In the genomic region with DNA sequence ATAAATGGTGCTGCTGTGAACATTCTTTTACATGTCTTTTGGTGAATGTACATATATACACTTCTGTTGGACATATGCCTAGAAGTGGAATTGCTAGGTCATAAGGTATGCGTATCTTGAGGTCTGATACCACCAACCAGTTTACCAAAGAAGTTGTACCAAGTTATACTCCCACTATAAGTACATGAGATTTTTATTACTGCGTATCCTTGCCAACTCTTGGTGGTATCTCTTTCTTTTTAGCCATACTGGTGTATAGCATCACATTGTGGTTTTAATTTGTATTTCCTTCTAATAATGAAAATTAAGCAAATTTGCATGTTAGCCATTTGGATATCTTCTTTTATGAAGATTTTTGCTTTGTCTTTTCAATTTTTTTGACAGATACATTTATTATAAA, we compare ENCODE assay signal across 28 cellular contexts.
"Had no signal": no experiment of that assay in that cellular context is flagged by ENCODE, and none has a peak within 500 bp of the region (broad histone marks: within the 10 kb centered on the region; RNA-seq: fewer than 3 reads in every experiment).

No MANE protein-coding gene starts in this region.

- H3K27me3 ChIP-seq: stomach, suprapubic skin, testis, thyroid gland, tibial artery, tibial nerve, transverse colon, upper lobe of left lung, upper lobe of right lung, uterus, vagina had no signal

- ATAC-seq: stimulated activated effector memory CD8-positive, alpha-beta T cell treated with anti-CD3 and anti-CD28 coated beads, Interleukin-12 subunit alpha, Interleukin-12 subunit beta, amount 100 ng/mL, for 72 hours; stimulated activated memory B cell treated with anti-CD40 and anti-IgM and Interleukin-4, amounts not matched to agents 10 μg/mL and 1 μg/mL and 100 μg/mL, for 72 hours; stimulated activated naive B cell treated with anti-CD40 and anti-IgM and Interleukin-4, amounts not matched to agents 10 μg/mL and 1 μg/mL and 100 μg/mL, for 72 hours; stimulated activated naive CD8-positive, alpha-beta T cell treated with anti-CD3 and anti-CD28 coated beads, Interleukin-15, amount 100 ng/mL, for 72 hours; stimulated activated naive CD8-positive, alpha-beta T cell treated with anti-CD3 and anti-CD28 coated beads, Interleukin-15, Interleukin-2, amounts not matched to agents 100 U/mL and 50 U/mL, for 24 hours; upper lobe of right lung had no signal

- H3K9me3 Mint-ChIP-seq: stimulated activated effector memory CD8-positive, alpha-beta T cell treated with anti-CD3 and anti-CD28 coated beads, Interleukin-12 subunit alpha, Interleukin-12 subunit beta, amount 100 ng/mL, for 72 hours; stimulated activated naive B cell treated with anti-CD40 and anti-IgM and Interleukin-4, amounts not matched to agents 10 μg/mL and 1 μg/mL and 100 μg/mL, for 72 hours; stimulated activated naive CD8-positive, alpha-beta T cell treated with anti-CD3 and anti-CD28 coated beads, Interleukin-15, Interleukin-2, amounts not matched to agents 100 ng/mL and 50 ng/mL, for 24 hours; type B pancreatic cell had no signal

- H3K4me3 Mint-ChIP-seq: stimulated activated effector memory CD8-positive, alpha-beta T cell treated with anti-CD3 and anti-CD28 coated beads, Interleukin-12 subunit alpha, Interleukin-12 subunit beta, amount 100 ng/mL, for 72 hours; stimulated activated memory B cell treated with anti-CD40 and anti-IgM and Interleukin-4, amounts not matched to agents 10 μg/mL and 1 μg/mL and 100 μg/mL, for 72 hours; stimulated activated naive B cell treated with anti-CD40 and anti-IgM and Interleukin-4, amounts not matched to agents 10 μg/mL and 1 μg/mL and 100 μg/mL, for 72 hours; stimulated activated naive CD8-positive, alpha-beta T cell treated with anti-CD3 and anti-CD28 coated beads, Interleukin-15, amount 100 ng/mL, for 72 hours; stimulated activated naive CD8-positive, alpha-beta T cell treated with anti-CD3 and anti-CD28 coated beads, Interleukin-15, Interleukin-2, amounts not matched to agents 100 ng/mL and 50 ng/mL, for 24 hours; type B pancreatic cell had no signal

- H3K4me3 ChIP-seq: stomach, suprapubic skin, testis, thoracic aorta, thyroid gland, tibial artery, tibial nerve, transverse colon, upper lobe of left lung, upper lobe of right lung, uterus, vagina had no signal

- H3K27me3 Mint-ChIP-seq: stimulated activated memory B cell treated with anti-CD40 and anti-IgM and Interleukin-4, amounts not matched to agents 10 μg/mL and 1 μg/mL and 100 μg/mL, for 72 hours; stimulated activated naive B cell treated with anti-CD40 and anti-IgM and Interleukin-4, amounts not matched to agents 10 μg/mL and 1 μg/mL and 100 μg/mL, for 72 hours; stimulated activated naive CD8-positive, alpha-beta T cell treated with anti-CD3 and anti-CD28 coated beads, Interleukin-15, amount 100 ng/mL, for 72 hours; stimulated activated naive CD8-positive, alpha-beta T cell treated with anti-CD3 and anti-CD28 coated beads, Interleukin-15, Interleukin-2, amounts not matched to agents 100 ng/mL and 50 ng/mL, for 24 hours; type B pancreatic cell had no signal

- H3K27ac ChIP-seq: stomach, suprapubic skin, testis, thoracic aorta, thyroid gland, tibial artery, tibial nerve, transverse colon, upper lobe of left lung, upper lobe of right lung, uterus, vagina had no signal

- H3K27ac Mint-ChIP-seq: stimulated activated effector memory CD8-positive, alpha-beta T cell treated with anti-CD3 and anti-CD28 coated beads, Interleukin-12 subunit alpha, Interleukin-12 subunit beta, amount 100 ng/mL, for 72 hours; stimulated activated memory B cell treated with anti-CD40 and anti-IgM and Interleukin-4, amounts not matched to agents 10 μg/mL and 1 μg/mL and 100 μg/mL, for 72 hours; stimulated activated naive B cell treated with anti-CD40 and anti-IgM and Interleukin-4, amounts not matched to agents 10 μg/mL and 1 μg/mL and 100 μg/mL, for 72 hours; stimulated activated naive CD8-positive, alpha-beta T cell treated with anti-CD3 and anti-CD28 coated beads, Interleukin-15, amount 100 ng/mL, for 72 hours; stimulated activated naive CD8-positive, alpha-beta T cell treated with anti-CD3 and anti-CD28 coated beads, Interleukin-15, Interleukin-2, amounts not matched to agents 100 ng/mL and 50 ng/mL, for 24 hours; type B pancreatic cell had no signal

- DNase-seq: stimulated activated CD4-positive, alpha-beta T cell treated with anti-CD3 and anti-CD28 coated beads, Interleukin-2, amount 100 ng/mL, for 48 hours; stimulated activated CD4-positive, alpha-beta T cell treated with anti-CD3 and anti-CD28 coated beads, Interleukin-4, amount 100 ng/mL, for 1 hour; stimulated activated CD4-positive, alpha-beta T cell treated with anti-CD3 and anti-CD28 coated beads, Interleukin-4, amount 100 ng/mL, for 24 hours; stimulated activated CD4-positive, alpha-beta T cell treated with anti-CD3 and anti-CD28 coated beads, Interleukin-4, amount 100 ng/mL, for 4 hours; stimulated activated CD8-positive, alpha-beta memory T cell treated with anti-CD3 and anti-CD28 coated beads, Interleukin-4, amount 100 ng/mL, for 48 hours; stimulated activated naive B cell treated with anti-CD40 and anti-IgM and Interleukin-4, amounts not matched to agents 10 μg/mL and 1 μg/mL and 100 μg/mL, for 72 hours; stimulated activated naive CD4-positive, alpha-beta T cell; stimulated activated naive CD4-positive, alpha-beta T cell treated with Interleukin-2 at 50 U/mL for 16 hours; stimulated activated naive CD8-positive, alpha-beta T cell treated with anti-CD3 and anti-CD28 coated beads, Interleukin-15, amount 100 ng/mL, for 72 hours; stimulated activated naive CD8-positive, alpha-beta T cell treated with anti-CD3 and anti-CD28 coated beads, Interleukin-15, Interleukin-2, amounts not matched to agents 100 U/mL and 50 U/mL, for 24 hours; stomach; substantia nigra; testis; thyroid gland; tibial artery; transverse colon; upper lobe of left lung; upper lobe of right lung; uterus had no signal

- H3K4me1 ChIP-seq: stomach, suprapubic skin, testis, thyroid gland, tibial artery, tibial nerve, transverse colon, upper lobe of left lung, upper lobe of right lung, uterus, vagina had no signal

- H3K4me1 Mint-ChIP-seq: stimulated activated effector memory CD8-positive, alpha-beta T cell treated with anti-CD3 and anti-CD28 coated beads, Interleukin-12 subunit alpha, Interleukin-12 subunit beta, amount 100 ng/mL, for 72 hours; stimulated activated memory B cell treated with anti-CD40 and anti-IgM and Interleukin-4, amounts not matched to agents 10 μg/mL and 1 μg/mL and 100 μg/mL, for 72 hours; stimulated activated naive CD8-positive, alpha-beta T cell treated with anti-CD3 and anti-CD28 coated beads, Interleukin-15, amount 100 ng/mL, for 72 hours had no signal

- H3K9me3 ChIP-seq: stomach, suprapubic skin, testis, thoracic aorta, thyroid gland, tibial artery, tibial nerve, transverse colon, upper lobe of left lung, upper lobe of right lung, uterus, vagina had no signal

- H3K36me3 ChIP-seq: suprapubic skin, thoracic aorta, transverse colon, uterus, vagina had no signal

- FAIRE-seq: urothelium cell line had no signal
